In genomic region chr5:167845952-167846351, GRCh38 we compare ENCODE assay signal across 1 cellular context.
TF ChIP-seq lines count a peak whose summit lies in the region.

No MANE protein-coding gene starts in this region.

TF ChIP-seq in WTC11, 78 proteins besides CTCF, POLR2A, EP300 and RAD21:
- TF ChIP-seq MYBL2 (CRISPR knock-in tag; IDR thresholded peaks at IDR 0.05) (no peak), CDX4 (CRISPR knock-in tag; IDR thresholded peaks at IDR 0.05; ENCODE audit: borderline replicate concordance) (no peak), E2F1 (CRISPR knock-in tag; IDR thresholded peaks at IDR 0.05) (no peak), ZSCAN18 (CRISPR knock-in tag; IDR thresholded peaks at IDR 0.05) (no peak), ZMAT4 (CRISPR knock-in tag; IDR thresholded peaks at IDR 0.05) (no peak), IRF2 (CRISPR knock-in tag; IDR thresholded peaks at IDR 0.05; ENCODE audit: borderline replicate concordance, low read depth) (no peak), SP1 (CRISPR knock-in tag; conservative IDR thresholded peaks at IDR 0.05) (no peak), NR1H2 (CRISPR knock-in tag; IDR thresholded peaks at IDR 0.05) (no peak), SOX15 (CRISPR knock-in tag; IDR thresholded peaks at IDR 0.05) (no peak), USF1 (CRISPR knock-in tag; IDR thresholded peaks at IDR 0.05) (no peak), MAX (CRISPR knock-in tag; IDR thresholded peaks at IDR 0.05) (no peak), CREM (CRISPR knock-in tag; IDR thresholded peaks at IDR 0.05) (no peak), ATF6 (CRISPR knock-in tag; IDR thresholded peaks at IDR 0.05) (no peak), NR3C1 (CRISPR knock-in tag; conservative IDR thresholded peaks at IDR 0.05; ENCODE audit: low read depth) (no peak), NFYB (CRISPR knock-in tag; conservative IDR thresholded peaks at IDR 0.05; ENCODE audit: low read depth) (no peak), E2F5 (CRISPR knock-in tag; IDR thresholded peaks at IDR 0.05) (no peak), GTF2I (CRISPR knock-in tag; conservative IDR thresholded peaks at IDR 0.05) (no peak), CREB1 (CRISPR knock-in tag; IDR thresholded peaks at IDR 0.05) (no peak), ZNF671 (CRISPR knock-in tag; IDR thresholded peaks at IDR 0.05) (no peak), ZNF416 (CRISPR knock-in tag; IDR thresholded peaks at IDR 0.05) (no peak)
